8 cellular contexts compared by ENCODE assay signal in genomic region chr22:41288245-41288946, GRCh38. TPM values are rescaled to one million over a fixed set of nuclear protein-coding genes. Genes with fewer than 3 reads are reported as not detected.
A peak's percentile ranks its signal among the peaks of the same experiment; 100 is the strongest.
DNase-seq lines count a peak whose midpoint lies in the region; ATAC-seq lines count a peak whose summit lies in the region.

No MANE protein-coding gene starts in this region.

- peaks cover 2 to 5% of the 10 kb centered on the region in 2 donors for H3K36me3 ChIP-seq in muscle layer of duodenum (ENCODE audit: control insufficient read depth in 1 of 2, insufficient read depth in 2 of 2, low read length in 2 of 2)

- H3K4me1 ChIP-seq in muscle layer of duodenum (ENCODE audit: control insufficient read depth in 1 of 2, insufficient read depth in 2 of 2, low read length in 2 of 2) = peaks cover 0 to 19% of the 10 kb centered on the region in 2 donors

- H3K27ac ChIP-seq in cingulate gyrus (ENCODE audit: low read depth, low read length) = peak overlapping the region; percentile 72
- H3K27ac ChIP-seq in muscle layer of duodenum (ENCODE audit: low read length) = peak overlapping the region; percentile 41

- no peaks in the 10 kb centered on the region for H3K9me3 ChIP-seq in muscle layer of duodenum (ENCODE audit: control insufficient read depth in 1 of 2, low read length in 2 of 2)

- DNase-seq in ELR (ENCODE audit: low read depth) (peak; percentile 94), NCI-H460 (ENCODE audit: extremely low read depth, low read depth) (peak; percentile 56)
- no peak for DNase-seq in stimulated activated CD4-positive, alpha-beta T cell treated with anti-CD3 and anti-CD28 coated beads, Interleukin-4, amount 100 ng/mL, for 4 hours
- no peak for DNase-seq in activated effector memory CD4-positive, alpha-beta T cell treated with Interleukin-2 at 50 U/mL for 16 hours

- no peak overlapping the region for H3K4me3 ChIP-seq in muscle layer of duodenum (ENCODE audit: low read depth in 1 of 2, low read length in 2 of 2)

- no peaks in the 10 kb centered on the region for H3K27me3 ChIP-seq in muscle layer of duodenum (ENCODE audit: low read depth, low read length)

- ATAC-seq in GM19328 (IDR thresholded peaks at IDR 0.05; ENCODE audit: unreplicated experiment) = no peak
- ATAC-seq in GM19395 (IDR thresholded peaks at IDR 0.05; ENCODE audit: unreplicated experiment) = no peak

RNA-seq across cellular contexts. Expression of gene RANGAP1, which starts 2.4 kb away (rescaled TPM):
- total RNA-seq in NCI-H460 (2014; rRNA removed; shearing (Covaris generic)) = 44.2 and 47.0 TPM in 2 replicates
- 109 and 121 TPM in 2 replicates for polyA plus RNA-seq in NCI-H460 (2014; cell fraction: nucleus; rRNA removed)

RNA-seq across cellular contexts. Expression of gene ZC3H7B, which starts 12.9 kb away (rescaled TPM):
- 23.5 and 23.7 TPM in 2 replicates for total RNA-seq in NCI-H460 (2014; rRNA removed; shearing (Covaris generic))
- polyA plus RNA-seq in NCI-H460 (2014; cell fraction: nucleus; rRNA removed) = 34.0 and 39.0 TPM in 2 replicates

RNA-seq across cellular contexts. Expression of gene CHADL, which starts 47.7 kb away (rescaled TPM):
- total RNA-seq in NCI-H460 (2014; rRNA removed; shearing (Covaris generic)) = 0.09 and 0.15 TPM in 2 replicates
- 0.17 TPM in 1 of 2 replicates, not detected in the other for polyA plus RNA-seq in NCI-H460 (2014; cell fraction: nucleus; rRNA removed)

Comparison
In these comparisons a context has a peak if more than half of its experiments do, and no peak if none do; other contexts are left out.
1. DNase-seq: peak in ELR (single experiment) and NCI-H460 (single experiment); none in stimulated activated CD4-positive, alpha-beta T cell treated with anti-CD3 and anti-CD28 coated beads, Interleukin-4, amount 100 ng/mL, for 4 hours (0 of 2) and activated effector memory CD4-positive, alpha-beta T cell treated with Interleukin-2 at 50 U/mL for 16 hours (single experiment).